24 cellular contexts compared by ENCODE assay signal in the genomic region with DNA sequence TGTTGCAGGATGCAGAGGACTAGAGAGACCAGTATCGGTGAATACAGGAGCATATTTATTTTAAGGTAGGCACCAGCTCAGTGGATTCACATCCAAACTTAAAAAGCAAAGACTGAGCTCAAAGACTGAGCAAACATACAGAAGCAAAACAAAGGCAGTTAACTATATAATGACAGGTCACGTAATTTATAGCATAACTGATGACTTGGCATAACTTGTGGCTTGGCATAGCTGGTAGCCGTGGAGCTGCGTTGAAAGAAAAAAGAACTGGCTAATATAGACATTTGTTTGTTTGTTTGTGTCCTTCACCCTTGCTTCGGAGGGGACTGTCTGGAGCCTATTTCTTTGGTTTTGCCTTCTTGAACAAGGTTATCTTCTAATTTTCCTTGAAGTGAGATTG.
"Had no signal": no experiment of that assay in that cellular context is flagged by ENCODE, and none has a peak within 500 bp of the region (broad histone marks: within the 10 kb centered on the region; RNA-seq: fewer than 3 reads in every experiment).

No MANE protein-coding gene starts in this region.

- FAIRE-seq: bronchial epithelial cell had no signal

- H3K4me3 ChIP-seq: Peyer's patch, SJSA1 had no signal

- H3K36me3 ChIP-seq: Peyer's patch, SJSA1 had no signal

- H3K27me3 ChIP-seq: Peyer's patch, SJSA1 had no signal

- H3K27ac ChIP-seq: Peyer's patch, SJSA1 had no signal

- DNase-seq: activated CD4-positive, alpha-beta T cell treated with anti-CD3 and anti-CD28 coated beads for 48 hours; activated CD4-positive, alpha-beta T cell treated with anti-CD3 and anti-CD28 coated beads, Interleukin-2, amount 50 U/mL, for 4 hours; activated CD4-positive, CD25-positive, alpha-beta regulatory T cell treated with anti-CD3 and anti-CD28 coated beads, Interleukin-2, amount 50 U/mL, for 72 hours; activated CD8-positive, alpha-beta memory T cell treated with anti-CD3 and anti-CD28 coated beads, Interleukin-2, amount 50 U/mL, for 48 hours; activated CD8-positive, alpha-beta T cell treated with anti-CD3 and anti-CD28 coated beads, Interleukin-2, amount 10 ng/mL, durations not matched to agents 7 days and 5 days; activated naive CD4-positive, alpha-beta T cell treated with anti-CD3 and anti-CD28 coated beads, Interleukin-2, amount 50 U/mL, for 16 hours; activated naive CD8-positive, alpha-beta T cell treated with anti-CD3 and anti-CD28 coated beads, Interleukin-2, amount 10 ng/mL, durations not matched to agents 7 days and 5 days; activated T-cell treated with anti-CD3 and anti-CD28 coated beads, Interleukin-2, amount 50 U/mL, for 1 hour; aorta; central memory CD4-positive, alpha-beta T cell; Kasumi-1; KBM-7; NCI-H1092; NCI-H1694 treated with DMSO at 0.1 percent for 48 hours; NCI-H2029 treated with DMSO at 0.1 percent for 48 hours; NCI-H510A treated with DMSO at 0.1 percent for 48 hours; NCI-H774; NK-92 treated with Interleukin-12 subunit alpha and Interleukin-12 subunit beta, amount 100 ng/mL, for 24 hours; Peyer's patch; SHP77 had no signal

- ATAC-seq: activated CD8-positive, alpha-beta T cell treated with anti-CD3 and anti-CD28 coated beads, Interleukin-2, amount 10 ng/mL, durations not matched to agents 7 days and 5 days; SK-N-SH treated with all-trans-retinoic acid at 6 μM for 48 hours; WTC11 had no signal

- H3K4me1 ChIP-seq: Peyer's patch, SJSA1 had no signal
